In genomic region chr3:48188266-48189201, GRCh38 we compare ENCODE assay signal across 1 cellular context.
TF ChIP-seq lines count a peak whose summit lies in the region.

CDC25A (minus strand) TSS chr3:48188417; CDS start chr3:48187947, 470 bp downstream.

TF ChIP-seq in HEK293, 187 proteins besides CTCF, POLR2A, EP300 and RAD21 (continued from another document and continues in another):
- TF ChIP-seq ZNF449 (tag by site-specific recombination; IDR thresholded peaks at IDR 0.05) (0 out of 2 replicates have a peak, but pooled peaks have one; percentile 27), ZNF529 (tag by site-specific recombination; IDR thresholded peaks at IDR 0.05; ENCODE audit: insufficient replicate concordance) (no peak), ZNF433 (tag by site-specific recombination; IDR thresholded peaks at IDR 0.05; ENCODE audit: low read depth) (no peak), ZNF26 (tag by site-specific recombination; IDR thresholded peaks at IDR 0.05) (no peak), ZNF514 (tag by site-specific recombination; IDR thresholded peaks at IDR 0.05) (no peak), ZNF362 (tag by site-specific recombination; IDR thresholded peaks at IDR 0.05) (no peak), TSHZ1 (tag by site-specific recombination; IDR thresholded peaks at IDR 0.05; ENCODE audit: borderline replicate concordance) (no peak), ZSCAN18 (tag by site-specific recombination; IDR thresholded peaks at IDR 0.05) (no peak), ZBTB44 (tag by site-specific recombination; IDR thresholded peaks at IDR 0.05) (0 out of 2 replicates have a peak, but pooled peaks have one; percentile 9), TRIM28 (IDR thresholded peaks at IDR 0.05; ENCODE audit: borderline replicate concordance, low read length) (no peak), ZNF501 (tag by site-specific recombination; IDR thresholded peaks at IDR 0.05) (no peak), KLF1 (tag by site-specific recombination; IDR thresholded peaks at IDR 0.05) (no peak), ZNF621 (tag by site-specific recombination; IDR thresholded peaks at IDR 0.05) (no peak), KLF7 (tag by site-specific recombination; IDR thresholded peaks at IDR 0.05; ENCODE audit: borderline replicate concordance) (no peak), ZNF23 (tag by site-specific recombination; IDR thresholded peaks at IDR 0.05; ENCODE audit: borderline replicate concordance) (no peak), ZNF24 (tag by site-specific recombination; IDR thresholded peaks at IDR 0.05) (0 out of 2 replicates have a peak, but pooled peaks have one; percentile 12), ZNF704 (tag by site-specific recombination; IDR thresholded peaks at IDR 0.05) (0 out of 2 replicates have a peak, but pooled peaks have one; percentile 85), ZNF324 (tag by site-specific recombination; IDR thresholded peaks at IDR 0.05) (0 out of 2 replicates have a peak, but pooled peaks have one; percentile 49), ZNF341 (tag by site-specific recombination; IDR thresholded peaks at IDR 0.05; ENCODE audit: low read depth) (peak; percentile 100), ZNF837 (tag by site-specific recombination; IDR thresholded peaks at IDR 0.05) (no peak), EGR2 (tag by site-specific recombination; IDR thresholded peaks at IDR 0.05; ENCODE audit: low read depth) (no peak), ZNF175 (tag by site-specific recombination; IDR thresholded peaks at IDR 0.05) (no peak), ZSCAN23 (tag by site-specific recombination; IDR thresholded peaks at IDR 0.05) (no peak), ZNF629 (tag by site-specific recombination; IDR thresholded peaks at IDR 0.05) (peak; percentile 49; the same call in 1 of the 2 replicates), ZNF223 (tag by site-specific recombination; IDR thresholded peaks at IDR 0.05) (no peak), PRDM6 (tag by site-specific recombination; IDR thresholded peaks at IDR 0.05) (no peak), ZNF146 (tag by site-specific recombination; IDR thresholded peaks at IDR 0.05) (no peak), ZNF701 (tag by site-specific recombination; IDR thresholded peaks at IDR 0.05) (no peak), KLF10 (tag by site-specific recombination; IDR thresholded peaks at IDR 0.05) (peak; percentile 89), ZNF544 (tag by site-specific recombination; IDR thresholded peaks at IDR 0.05) (no peak), ZNF280C (tag by site-specific recombination; IDR thresholded peaks at IDR 0.05) (no peak), ZNF660 (tag by site-specific recombination; IDR thresholded peaks at IDR 0.05) (peak; percentile 11; the same call in 1 of the 2 replicates), ZNF221 (tag by site-specific recombination; IDR thresholded peaks at IDR 0.05; ENCODE audit: borderline replicate concordance) (no peak), ZNF184 (tag by site-specific recombination; IDR thresholded peaks at IDR 0.05) (no peak), ZNF707 (tag by site-specific recombination; IDR thresholded peaks at IDR 0.05) (no peak), ZNF555 (tag by site-specific recombination; conservative IDR thresholded peaks at IDR 0.05) (no peak), ZNF596 (tag by site-specific recombination; IDR thresholded peaks at IDR 0.05) (no peak), ZFP69B (tag by site-specific recombination; IDR thresholded peaks at IDR 0.05) (peak; percentile 94), ZXDB (tag by site-specific recombination; IDR thresholded peaks at IDR 0.05) (peak; percentile 57), ZNF473 (tag by site-specific recombination; IDR thresholded peaks at IDR 0.05) (no peak), ZNF274 (IDR thresholded peaks at IDR 0.05; ENCODE audit: low read length) (no peak), ZNF274 (tag by site-specific recombination; IDR thresholded peaks at IDR 0.05; ENCODE audit: borderline replicate concordance) (no peak), SP7 (tag by site-specific recombination; IDR thresholded peaks at IDR 0.05) (0 out of 2 replicates have a peak, but pooled peaks have one; percentile 25), ZNF239 (tag by site-specific recombination; IDR thresholded peaks at IDR 0.05) (no peak), SCRT2 (tag by site-specific recombination; IDR thresholded peaks at IDR 0.05) (no peak), FEZF1 (tag by site-specific recombination; IDR thresholded peaks at IDR 0.05) (no peak), ZNF202 (tag by site-specific recombination; IDR thresholded peaks at IDR 0.05; ENCODE audit: borderline replicate concordance) (no peak)
